Comparison of ENCODE assay signal across 8 cellular contexts in the genomic region with DNA sequence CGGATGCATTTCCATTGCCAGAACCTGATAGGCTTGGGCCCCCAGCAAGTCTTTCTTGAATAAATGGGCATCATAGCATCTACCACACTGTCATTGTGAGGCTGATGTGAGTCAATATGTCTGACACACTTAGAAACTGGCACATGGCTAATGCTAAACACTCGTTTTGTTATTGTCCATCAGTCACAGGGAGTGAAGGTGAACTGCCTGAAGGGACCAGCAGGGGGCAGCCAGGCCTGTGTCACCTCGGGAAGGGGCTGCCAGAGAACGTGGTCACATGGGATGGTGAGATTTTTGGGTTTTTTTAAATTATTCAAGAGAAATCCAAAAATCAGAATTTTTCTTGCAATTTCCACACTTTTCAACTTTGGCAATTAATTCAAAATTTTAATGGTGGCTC. TPM values are rescaled to one million over a fixed set of nuclear protein-coding genes. Genes with fewer than 3 reads are reported as not detected.
A peak's percentile ranks its signal among the peaks of the same experiment; 100 is the strongest.
DNase-seq lines count a peak whose midpoint lies in the region; ATAC-seq and TF ChIP-seq lines count a peak whose summit lies in the region.

No MANE protein-coding gene starts in this region.

- no peaks in the 10 kb centered on the region for H3K4me1 ChIP-seq in testis

- TF ChIP-seq POLR2A in testis (IDR thresholded peaks at IDR 0.05) (no peak), GM18505 (IDR thresholded peaks at IDR 0.05; ENCODE audit: borderline replicate concordance, extremely low read depth, insufficient read depth, insufficient read length) (no peak)

- WGBS in testis, 2 donors, result 27 to 36% methylated on average over 4 of the region's 4 CpGs

- intact Hi-C loops in testis (cut with DNase I; ENCODE audit: low total_unique reads), result no loop called here
- intact Hi-C loops in sciatic nerve (cut with DNase I), result no loop called here

- no peak overlapping the region for H3K27ac ChIP-seq in testis

- ATAC-seq in sciatic nerve (no peak), GM18505 (IDR thresholded peaks at IDR 0.05; ENCODE audit: unreplicated experiment) (no peak)

- no peaks in the 10 kb centered on the region for H3K9me3 ChIP-seq in testis

- H3K36me3 ChIP-seq in testis (ENCODE audit: low read depth, missing control alignments), result no peaks in the 10 kb centered on the region

- DNase-seq in 8988T (peak; percentile 61), RKO (ENCODE audit: low spot score) (peak; percentile 40), germinal center (ENCODE audit: low spot score) (peak; percentile 62), testis (peak; percentile 67), sciatic nerve (ENCODE audit: low spot score) (no peak), NCI-H2171 treated with DMSO at 0.1 percent for 48 hours (lab: John Stamatoyannopoulos, UW) (no peak)

- TF ChIP-seq CTCF in GM12875 (IDR thresholded peaks at IDR 0.05; ENCODE audit: borderline replicate concordance, insufficient read depth, low read depth, low read length) (peak; percentile 68), testis (IDR thresholded peaks at IDR 0.05) (peak; percentile 46 to 62 (median 50))

- H3K4me3 ChIP-seq in GM12875 (ENCODE audit: low read depth, low read length), result no peak overlapping the region
- H3K4me3 ChIP-seq in testis, result no peak overlapping the region

- H3K27me3 ChIP-seq in testis, result no peaks in the 10 kb centered on the region

RNA-seq across cellular contexts. Expression of a gene that starts 0.8 kb away (rescaled TPM):
- total RNA-seq in testis, result under 1 TPM; 0.50 to 0.63 TPM
- 0.32 TPM for polyA plus RNA-seq in testis (ENCODE audit: insufficient read depth, low read depth, low replicate concordance)
- 1.0 TPM for total RNA-seq in sciatic nerve

Comparison
In these comparisons a context has a peak if more than half of its experiments do, and no peak if none do; other contexts are left out.
1. DNase-seq: peak in 8988T (single experiment), RKO (single experiment), germinal center (single experiment) and testis (single experiment); none in sciatic nerve (single experiment) and NCI-H2171 treated with DMSO at 0.1 percent for 48 hours (single experiment).